ENCODE assay signal across 8 cellular contexts in the genomic region with DNA sequence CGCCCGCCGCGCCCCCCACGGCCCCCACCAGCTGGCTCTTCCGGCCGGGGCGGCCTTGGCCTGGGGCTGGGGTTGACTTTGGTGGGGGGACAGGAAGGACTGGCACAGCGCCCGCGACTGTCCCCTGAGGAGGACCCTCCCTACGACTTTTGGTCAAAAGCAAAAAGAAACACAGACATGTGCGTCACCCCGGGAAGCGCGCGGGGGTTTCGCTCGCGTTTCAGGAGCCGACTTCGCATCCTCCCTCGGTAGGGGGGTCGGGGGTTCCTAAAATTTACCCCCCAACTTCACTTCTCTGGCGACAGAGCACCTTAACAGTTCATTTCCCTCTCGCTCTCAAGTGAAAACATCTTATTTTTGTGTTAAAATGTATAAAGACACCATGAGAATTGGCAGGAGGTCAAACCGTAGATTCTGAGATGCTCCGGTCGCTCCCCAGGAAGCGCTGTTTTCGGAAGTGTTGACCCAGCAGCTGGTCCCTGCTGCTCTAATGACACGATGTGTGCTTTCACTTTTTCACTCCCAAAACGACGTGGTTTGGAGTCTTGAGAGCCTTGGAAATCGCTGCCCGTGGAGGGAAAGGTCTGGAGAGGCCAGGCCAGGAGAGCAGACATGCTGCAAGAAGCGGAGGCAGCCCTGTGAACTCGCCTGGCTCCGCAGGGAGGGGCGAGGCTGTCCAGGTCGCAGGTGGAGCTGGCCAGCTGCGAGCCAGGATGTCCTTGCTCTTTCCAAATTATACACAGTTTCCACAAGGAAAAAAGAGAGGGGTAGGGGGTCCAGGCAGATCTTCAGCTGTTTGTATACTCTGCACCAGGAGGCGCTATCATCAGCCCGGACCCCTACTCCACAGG.
A peak's percentile ranks its signal among the peaks of the same experiment; 100 is the strongest.
DNase-seq lines count a peak whose midpoint lies in the region; TF ChIP-seq lines count a peak whose summit lies in the region.

No MANE protein-coding gene starts in this region.

- 7 to 9% methylated on average over 21 to 43 of the region's 44 CpGs for WGBS in endodermal cell (ENCODE audit: insufficient coverage in 1 of 2, insufficient read length in 1 of 2), 2 experiments
- WGBS in mesendoderm (ENCODE audit: extremely low coverage, insufficient coverage, low lambda C conversion rate): no CpG with 5 or more reads among the region's 44 CpGs

- H3K4me1 ChIP-seq in endodermal cell (ENCODE audit: control insufficient read depth, insufficient read depth, low read length): peaks cover 5% of the 10 kb centered on the region
- H3K4me1 ChIP-seq in mesendoderm (ENCODE audit: control insufficient read depth, low read depth, low read length): peaks cover 8% of the 10 kb centered on the region
- H3K4me1 ChIP-seq in stomach smooth muscle (ENCODE audit: control insufficient read depth, insufficient read depth, low read length): peaks cover 18% of the 10 kb centered on the region

- H3K27me3 Mint-ChIP-seq in endodermal cell (ENCODE audit: insufficient read depth): peaks cover 24% of the 10 kb centered on the region

- H3K27ac Mint-ChIP-seq in endodermal cell: no peak overlapping the region

- peak overlapping the region; percentile 92 for H3K4ac ChIP-seq in mesendoderm (ENCODE audit: low read depth, low read length)

- no peaks in the 10 kb centered on the region for H3K36me3 ChIP-seq in endodermal cell (ENCODE audit: control insufficient read depth, insufficient read depth, low read length)
- H3K36me3 ChIP-seq in mesendoderm (ENCODE audit: control insufficient read depth, insufficient read depth, low read length): no peaks in the 10 kb centered on the region
- no peaks in the 10 kb centered on the region for H3K36me3 ChIP-seq in stomach smooth muscle (ENCODE audit: control insufficient read depth in 2 of 2, insufficient read depth in 2 of 2, low read length in 2 of 2)

- peak overlapping the region; percentile 100 for H3K18ac ChIP-seq in mesendoderm (ENCODE audit: low read length)

- H3K9me3 Mint-ChIP-seq in endodermal cell: peaks cover 4% of the 10 kb centered on the region

- H3K4me3 ChIP-seq in endodermal cell (ENCODE audit: low read length) (peak overlapping the region; percentile 76), mesendoderm (ENCODE audit: low read length) (peak overlapping the region; percentile 29), stomach smooth muscle (ENCODE audit: low read length in 2 of 2) (peak overlapping the region; percentile 69 to 79)

- H3K4me3 Mint-ChIP-seq in endodermal cell: peak overlapping the region; percentile 61

- H3K4me1 Mint-ChIP-seq in endodermal cell: peaks cover 13% of the 10 kb centered on the region

- H3K9ac ChIP-seq in endodermal cell (ENCODE audit: extremely low read depth, low read length, poor library complexity, severe bottlenecking): no peak overlapping the region
- H3K9ac ChIP-seq in mesendoderm (ENCODE audit: low read length): peak overlapping the region; percentile 53
- peak overlapping the region; percentile 67 to 79 for H3K9ac ChIP-seq in stomach smooth muscle (ENCODE audit: low read length in 2 of 2)

- H3K56ac ChIP-seq in mesendoderm (ENCODE audit: low read length): peak overlapping the region; percentile 54

- no peaks in the 10 kb centered on the region for H3K36me3 Mint-ChIP-seq in endodermal cell (ENCODE audit: low read depth)

- no peak overlapping the region for H4K5ac ChIP-seq in mesendoderm (ENCODE audit: low read length)

- H3K9me3 ChIP-seq in endodermal cell (ENCODE audit: control insufficient read depth, low read length) (peaks cover 6% of the 10 kb centered on the region), stomach smooth muscle (ENCODE audit: control insufficient read depth in 2 of 2, low read length in 2 of 2) (no peaks in the 10 kb centered on the region)

- no peaks in the 10 kb centered on the region for H3K79me2 ChIP-seq in mesendoderm (ENCODE audit: control insufficient read depth, insufficient read depth, low read length)

- H2BK120ac ChIP-seq in mesendoderm (ENCODE audit: low read depth, low read length): peak overlapping the region; percentile 76

- H2AK5ac ChIP-seq in mesendoderm (ENCODE audit: low read length): no peak overlapping the region

- H2BK15ac ChIP-seq in mesendoderm (replicated peaks; ENCODE audit: low read depth): peak overlapping the region; percentile 99

- H2BK5ac ChIP-seq in mesendoderm (ENCODE audit: low read length): no peak overlapping the region

- H3K27me3 ChIP-seq in endodermal cell (ENCODE audit: control insufficient read depth, insufficient read depth, low read length, poor library complexity, severe bottlenecking) (no peaks in the 10 kb centered on the region), mesendoderm (ENCODE audit: insufficient read depth, low read length, poor library complexity) (no peaks in the 10 kb centered on the region), stomach smooth muscle (ENCODE audit: control insufficient read depth in 1 of 2, insufficient read depth in 2 of 2, low read length in 2 of 2) (no peaks in the 10 kb centered on the region)

- DNase-seq in GM03348 (ENCODE audit: low spot score) (peak; percentile 63), HuH-7 (ENCODE audit: low spot score) (peak; percentile 55), endodermal cell (peak; percentile 78), mesendoderm (peak; percentile 66), SHP77 (lab: John Stamatoyannopoulos, UW) (no peak), NCI-H128 (lab: John Stamatoyannopoulos, UW; ENCODE audit: unreplicated experiment) (no peak)
- peak; percentile 31 to 39 for DNase-seq in activated CD4-positive, alpha-beta T cell treated with anti-CD3 and anti-CD28 coated beads, Interleukin-2, amount 50 U/mL, for 48 hours

- H3K27ac ChIP-seq in endodermal cell (ENCODE audit: low read depth, low read length) (no peak overlapping the region), mesendoderm (ENCODE audit: low read depth, low read length) (no peak overlapping the region), stomach smooth muscle (ENCODE audit: low read length) (peak overlapping the region; percentile 73)

- H3K4me2 ChIP-seq in mesendoderm (ENCODE audit: low read length): peak overlapping the region; percentile 74

- no peaks in the 10 kb centered on the region for H3K79me1 ChIP-seq in mesendoderm (ENCODE audit: low read length)

- H3K23ac ChIP-seq in mesendoderm (ENCODE audit: low read length): peak overlapping the region; percentile 48

- H4K8ac ChIP-seq in mesendoderm (ENCODE audit: low read depth, low read length): peak overlapping the region; percentile 70

- peak; percentile 77 for TF ChIP-seq CTCF in endodermal cell (conservative IDR thresholded peaks at IDR 0.05)

Comparison
In these comparisons a context has a peak if more than half of its experiments do, and no peak if none do; other contexts are left out.
1. DNase-seq: peak in GM03348 (single experiment), HuH-7 (single experiment), activated CD4-positive, alpha-beta T cell treated with anti-CD3 and anti-CD28 coated beads, Interleukin-2, amount 50 U/mL, for 48 hours (2 of 2), endodermal cell (single experiment) and mesendoderm (single experiment); none in SHP77 (0 of 2) and NCI-H128 (single experiment).
2. Peak in every context shown above with its lines, with median percentiles within 50 percentile points of each other: H3K4me3 ChIP-seq.